Comparison of ENCODE assay signal across 19 cellular contexts in genomic region chr4:177123811-177124210, GRCh38.
"Had no signal": no experiment of that assay in that cellular context is flagged by ENCODE, and none has a peak within 500 bp of the region (broad histone marks: within the 10 kb centered on the region; RNA-seq: fewer than 3 reads in every experiment).

No MANE protein-coding gene starts in this region.

- H3K36me3 ChIP-seq: pancreas had no signal

- H3K27me3 ChIP-seq: hepatocyte, pancreas had no signal

- H3K4me3 ChIP-seq: coronary artery, hepatocyte, lung, pancreas, smooth muscle cell had no signal

- H3K27ac ChIP-seq: coronary artery, hepatocyte, pancreas had no signal

- DNase-seq: effector CD4-positive, alpha-beta T cell; endodermal cell; foreskin melanocyte; head of caudate nucleus; left colon; left ventricle myocardium superior; naive thymus-derived CD4-positive, alpha-beta T cell; nephron progenitor cell; nucleus accumbens; pancreas; right cardiac atrium; stimulated activated CD4-positive, alpha-beta T cell treated with anti-CD3 and anti-CD28 coated beads, Interleukin-2, amount 100 ng/mL, for 48 hours; stimulated activated naive CD4-positive, alpha-beta T cell treated with Interleukin-2 at 50 U/mL for 16 hours; trophoblast cell had no signal

- H3K79me2 ChIP-seq: hepatocyte had no signal

- H2AFZ ChIP-seq: hepatocyte had no signal

- ATAC-seq: esophagus mucosa; left colon; left ventricle myocardium superior; naive thymus-derived CD4-positive, alpha-beta T cell; pancreas; right cardiac atrium had no signal

- H3K4me2 ChIP-seq: hepatocyte, smooth muscle cell had no signal

- H3K4me1 ChIP-seq: pancreas had no signal

- H3K9me3 ChIP-seq: pancreas had no signal
